In the genomic region with DNA sequence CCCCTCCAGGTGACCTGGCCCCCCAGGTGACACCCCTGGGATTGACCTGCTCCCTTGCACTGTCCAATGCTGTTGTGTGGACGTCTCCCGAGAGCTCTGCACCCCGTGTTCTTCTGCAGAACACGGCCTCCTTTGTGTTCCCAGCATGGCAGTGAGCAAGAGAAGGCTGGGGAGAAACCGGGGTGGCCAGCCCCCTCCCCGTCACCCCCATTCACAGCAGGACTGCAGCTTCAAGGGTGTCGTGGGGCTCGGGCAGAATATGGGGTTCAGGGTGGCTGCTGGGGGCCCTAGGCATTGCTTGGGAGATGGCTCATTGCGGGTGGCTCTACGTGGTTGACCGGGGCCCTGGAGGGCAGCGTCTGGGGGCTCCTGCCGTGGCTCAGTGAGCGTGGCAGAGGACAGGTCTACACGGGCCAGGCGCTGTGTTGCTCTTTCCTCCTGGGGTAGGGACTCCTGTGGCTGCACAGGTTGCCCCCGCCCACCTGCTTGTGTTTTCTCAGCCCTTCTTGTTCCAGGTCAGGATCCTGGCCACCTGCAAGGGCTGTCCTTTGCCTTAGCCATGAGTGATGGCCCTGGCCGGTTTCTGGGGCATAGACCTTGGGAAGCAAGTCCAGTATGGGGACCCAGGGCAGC, we compare ENCODE assay signal across 28 cellular contexts. TPM values are rescaled to one million over a fixed set of nuclear protein-coding genes. Genes with fewer than 3 reads are reported as not detected.
DNase-seq lines count a peak whose midpoint lies in the region; ATAC-seq and TF ChIP-seq lines count a peak whose summit lies in the region.
"Had no signal": no experiment of that assay in that cellular context is flagged by ENCODE, and none has a peak within 500 bp of the region (broad histone marks: within the 10 kb centered on the region; RNA-seq: fewer than 3 reads in every experiment).

No MANE protein-coding gene starts in this region.

- H3K27me3 Mint-ChIP-seq in GM23338 (ENCODE audit: insufficient read depth, low read depth, poor library complexity) = peaks cover 23% of the 10 kb centered on the region
- H3K27me3 Mint-ChIP-seq in brain = no peaks in the 10 kb centered on the region
- H3K27me3 Mint-ChIP-seq: activated CD4-positive, alpha-beta memory T cell treated with anti-CD3 and anti-CD28 coated beads, Interleukin-2, amount 10 ng/mL, durations not matched to agents 7 days and 5 days; activated naive CD4-positive, alpha-beta T cell treated with anti-CD3 and anti-CD28 coated beads, Interleukin-2, amount 50 U/mL, for 24 hours; CD4-positive, CD25-positive, alpha-beta regulatory T cell; dendritic cell treated with granulocyte-macrophage colony-stimulating factor and Interleukin-4, amounts not matched to agents 40 ng/mL and 50 ng/mL, for 4 days; T-helper 17 cell had no signal

- H3K9me2 ChIP-seq in GM23338 (ENCODE audit: insufficient read depth) = no peaks in the 10 kb centered on the region
- H3K9me2 ChIP-seq in neural cell (ENCODE audit: insufficient read depth, low read length) = no peaks in the 10 kb centered on the region

- H3F3A ChIP-seq in GM23338 (replicated peaks; ENCODE audit: low read depth) (peaks cover 13% of the 10 kb centered on the region; the same call in 1 of the 2 replicates), neural cell (ENCODE audit: insufficient read depth, low read length, poor library complexity, severe bottlenecking) (peaks cover 4% of the 10 kb centered on the region)

- peak overlapping the region; percentile 74 for H3K4me2 ChIP-seq in GM23338
- no peak overlapping the region for H3K4me2 ChIP-seq in neural cell (ENCODE audit: low read length)

- H3K27me3 ChIP-seq in GM23338 (ENCODE audit: insufficient read depth) = no peaks in the 10 kb centered on the region
- no peaks in the 10 kb centered on the region for H3K27me3 ChIP-seq in neural cell (ENCODE audit: insufficient read depth, low read depth, low read length)
- no peaks in the 10 kb centered on the region for H3K27me3 ChIP-seq in breast epithelium
- no peaks in the 10 kb centered on the region for H3K27me3 ChIP-seq in dorsolateral prefrontal cortex
- H3K27me3 ChIP-seq: sigmoid colon had no signal

- H3K4me1 Mint-ChIP-seq in GM23338 (peaks cover 63% of the 10 kb centered on the region), brain (peaks cover 91% of the 10 kb centered on the region)

- no peak for TF ChIP-seq EP300 in neural cell (conservative IDR thresholded peaks at IDR 0.05; ENCODE audit: poor library complexity, severe bottlenecking)

- peaks cover 15% of the 10 kb centered on the region for H3K9me3 Mint-ChIP-seq in GM23338
- peaks cover 4 to 28% (median 12%) of the 10 kb centered on the region in 5 experiments for H3K9me3 Mint-ChIP-seq in brain
- H3K9me3 Mint-ChIP-seq: activated naive CD4-positive, alpha-beta T cell treated with anti-CD3 and anti-CD28 coated beads, Interleukin-2, amount 50 U/mL, for 24 hours had no signal

- no peak; the same call in 2 of the 3 replicates for ATAC-seq in GM23338
- ATAC-seq: SK-N-SH treated with all-trans-retinoic acid at 6 μM for 48 hours, T-helper 17 cell had no signal

- H3K79me2 ChIP-seq in GM23338 (replicated peaks; ENCODE audit: insufficient read depth) (peaks cover 100% of the 10 kb centered on the region), neural cell (replicated peaks; ENCODE audit: insufficient read depth, low read length) (peaks cover 94% of the 10 kb centered on the region)

- H3K4me1 ChIP-seq in GM23338 (ENCODE audit: insufficient read depth) (peaks cover 16% of the 10 kb centered on the region; the same call in 1 of the 2 replicates), breast epithelium (peaks cover 0 to 11% of the 10 kb centered on the region in 2 donors)

- H3K9ac ChIP-seq in neural cell (ENCODE audit: low read length) = peak overlapping the region; percentile 64

- no peak for TF ChIP-seq RAD21 in neural cell (conservative IDR thresholded peaks at IDR 0.05)

- no peak for TF ChIP-seq POLR2A in breast epithelium (IDR thresholded peaks at IDR 0.05)

- no peak for TF ChIP-seq CTCF in GM23338 (conservative IDR thresholded peaks at IDR 0.05; ENCODE audit: low read depth in 2 of 2)
- no peak for TF ChIP-seq CTCF in brain (conservative IDR thresholded peaks at IDR 0.05)
- no peak for TF ChIP-seq CTCF in neural cell (IDR thresholded peaks at IDR 0.05; ENCODE audit: poor library complexity, severe bottlenecking)
- TF ChIP-seq CTCF in breast epithelium (IDR thresholded peaks at IDR 0.05) = no peak
- no peak for TF ChIP-seq CTCF in dorsolateral prefrontal cortex (IDR thresholded peaks at IDR 0.05 in 54 of 56, conservative IDR thresholded peaks at IDR 0.05 in 2 of 56; ENCODE audit: low read depth in 1 of 56, partially characterized antibody in 56 of 56)

- DNase-seq in NCI-H146 (lab: John Stamatoyannopoulos, UW) = peak; percentile 57
- no peak for DNase-seq in NCI-H146 treated with DMSO at 0.1 percent for 48 hours (lab: John Stamatoyannopoulos, UW; ENCODE audit: unreplicated experiment)
- DNase-seq in GM23338 (ENCODE audit: low spot score) = no peak
- no peak for DNase-seq in breast epithelium (ENCODE audit: low spot score in 2 of 2)
- DNase-seq in dorsolateral prefrontal cortex = no peak
- no peak for DNase-seq in stimulated activated CD4-positive, alpha-beta T cell treated with anti-CD3 and anti-CD28 coated beads, Interleukin-1b, Interleukin-23, amount 100 ng/mL, for 48 hours
- DNase-seq: activated CD4-positive, alpha-beta memory T cell treated with anti-CD3 and anti-CD28 coated beads, Interleukin-2, amount 10 ng/mL, durations not matched to agents 7 days and 5 days; activated CD4-positive, alpha-beta T cell treated with anti-CD3 and anti-CD28 coated beads for 1 hour; CD4-positive, CD25-positive, alpha-beta regulatory T cell; Karpas-422; kidney glomerular epithelial cell; mucosa of descending colon; MV-4-11; NCI-H774; OCI-M1; posterior cingulate gyrus; sigmoid colon; stimulated activated naive CD4-positive, alpha-beta T cell; T-helper 17 cell had no signal

- H2AFZ ChIP-seq in GM23338 (no peak overlapping the region), neural cell (ENCODE audit: low read depth, low read length) (no peak overlapping the region)

- H4K20me1 ChIP-seq in GM23338 (replicated peaks; ENCODE audit: insufficient read depth) (peaks cover 82% of the 10 kb centered on the region), neural cell (ENCODE audit: insufficient read depth) (peaks cover 14% of the 10 kb centered on the region)

- no peaks in the 10 kb centered on the region for H3K9me3 ChIP-seq in neural cell (ENCODE audit: low read length)
- H3K9me3 ChIP-seq in breast epithelium = peaks cover 3 to 8% of the 10 kb centered on the region in 2 donors
- H3K9me3 ChIP-seq: sigmoid colon had no signal

- H3K27ac ChIP-seq in GM23338 (ENCODE audit: low read depth) = peak overlapping the region; percentile 78; the same call in 1 of the 2 replicates
- H3K27ac ChIP-seq in neural cell (ENCODE audit: low read length) = peak overlapping the region; percentile 95
- no peak overlapping the region for H3K27ac ChIP-seq in breast epithelium
- no peak overlapping the region for H3K27ac ChIP-seq in dorsolateral prefrontal cortex
- H3K27ac ChIP-seq: 22Rv1 had no signal

- H3K36me3 ChIP-seq in GM23338 (ENCODE audit: insufficient read depth) = no peaks in the 10 kb centered on the region
- no peaks in the 10 kb centered on the region for H3K36me3 ChIP-seq in neural cell (ENCODE audit: insufficient read depth, low read length)
- H3K36me3 ChIP-seq in breast epithelium = no peaks in the 10 kb centered on the region
- H3K36me3 ChIP-seq: sigmoid colon had no signal

- H3K27ac Mint-ChIP-seq in GM23338 (no peak overlapping the region), brain (peak overlapping the region in 4 of 5 experiments; percentile 78 to 99 (median 97))
- H3K27ac Mint-ChIP-seq: activated CD4-positive, alpha-beta memory T cell treated with anti-CD3 and anti-CD28 coated beads, Interleukin-2, amount 10 ng/mL, durations not matched to agents 7 days and 5 days; activated naive CD4-positive, alpha-beta T cell treated with anti-CD3 and anti-CD28 coated beads, Interleukin-2, amount 50 U/mL, for 24 hours; activated T-helper 2 cell treated with anti-CD3 and anti-CD28 coated beads, Interferon-gamma antibody, Interleukin-2, Interleukin-4, amounts not matched to agents 10 μg/mL and 5 μg/mL and 100 μg/mL, durations not matched to agents 14 hours and 24 hours and 36 hours; CD4-positive, CD25-positive, alpha-beta regulatory T cell; dendritic cell treated with granulocyte-macrophage colony-stimulating factor and Interleukin-4, amounts not matched to agents 40 ng/mL and 50 ng/mL, for 4 days; nephron progenitor cell had no signal

- H3K4me3 Mint-ChIP-seq in GM23338 (0 out of 3 replicates have a peak overlapping the region, but pooled peaks have one; percentile 68), brain (peak overlapping the region in 3 of 5 experiments; percentile 58 to 86 (median 85))
- H3K4me3 Mint-ChIP-seq: activated CD4-positive, alpha-beta memory T cell treated with anti-CD3 and anti-CD28 coated beads, Interleukin-2, amount 10 ng/mL, durations not matched to agents 7 days and 5 days; activated naive CD4-positive, alpha-beta T cell treated with anti-CD3 and anti-CD28 coated beads, Interleukin-2, amount 50 U/mL, for 24 hours; CD4-positive, CD25-positive, alpha-beta regulatory T cell; dendritic cell treated with granulocyte-macrophage colony-stimulating factor and Interleukin-4, amounts not matched to agents 40 ng/mL and 50 ng/mL, for 4 days; T-helper 17 cell had no signal

- H3K36me3 Mint-ChIP-seq in GM23338 (ENCODE audit: low read depth) (peaks cover 33% of the 10 kb centered on the region), brain (peaks cover 38% of the 10 kb centered on the region)

- H3K4me3 ChIP-seq in GM23338 (peak overlapping the region; percentile 47; the same call in 1 of the 2 replicates), neural cell (ENCODE audit: low read length) (peak overlapping the region; percentile 58), breast epithelium (no peak overlapping the region), dorsolateral prefrontal cortex (no peak overlapping the region)
- H3K4me3 ChIP-seq: lung, mucosa of descending colon, sigmoid colon had no signal

- intact Hi-C loops in breast epithelium (cut with DNase I; ENCODE audit: low total_unique reads) = no loop called here
- intact Hi-C loops in dorsolateral prefrontal cortex (cut with DNase I) = no loop called here

TF ChIP-seq in GM23338, 12 proteins besides CTCF, POLR2A, EP300 and RAD21 (continues in another document):
- TF ChIP-seq POLR2AphosphoS5 (IDR thresholded peaks at IDR 0.05; ENCODE audit: low read depth) (no peak), EZH2phosphoT487 (IDR thresholded peaks at IDR 0.05; ENCODE audit: unreplicated experiment) (no peak)

TF ChIP-seq in neural cell, 6 proteins besides CTCF, POLR2A, EP300 and RAD21 (continues in another document):
- TF ChIP-seq SMC3 (conservative IDR thresholded peaks at IDR 0.05; ENCODE audit: poor library complexity) = no peak
- no peak for TF ChIP-seq MXI1 (conservative IDR thresholded peaks at IDR 0.05; ENCODE audit: poor library complexity, severe bottlenecking)

RNA-seq across cellular contexts. Expression of a gene that starts 12.5 kb away (rescaled TPM):
- total RNA-seq in GM23338 (2014; rRNA removed; shearing (Covaris generic)) = 118 and 135 TPM in 2 replicates
- 32.4 and 34.0 TPM in 2 replicates for polyA plus RNA-seq in GM23338 (2016; fragmentation: Nextera tagmentation; extraction: Ambion mirVana)
- polyA plus RNA-seq in brain (ENCODE audit: insufficient read depth, low read depth, low replicate concordance) = 127 TPM
- 35.6 and 38.3 TPM in 2 replicates for polyA plus RNA-seq in neural cell
- 65.7 and 89.0 TPM in 2 replicates for polyA minus RNA-seq in neural cell
- 100 to 1,000 TPM in 1 of 3 donors, 10 to 100 TPM in 2; 52.3 to 105 (median 60.7) TPM for total RNA-seq in breast epithelium
- 10 to 100 TPM; 18.4 to 76.6 (median 53.0) TPM for total RNA-seq in dorsolateral prefrontal cortex

Comparison
In these comparisons a context has a peak if more than half of its experiments do, and no peak if none do; other contexts are left out.
1. H3K27ac ChIP-seq: peak in GM23338 (single experiment) and neural cell (single experiment); none in breast epithelium (0 of 2) and dorsolateral prefrontal cortex (0 of 59).
2. H3K4me3 ChIP-seq: peak in GM23338 (single experiment) and neural cell (single experiment); none in breast epithelium (0 of 3) and dorsolateral prefrontal cortex (0 of 59).